In genomic region chr2:42102606-42103450, GRCh38 we compare ENCODE assay signal across 8 cellular contexts. TPM values are rescaled to one million over a fixed set of nuclear protein-coding genes. Genes with fewer than 3 reads are reported as not detected.
DNase-seq lines count a peak whose midpoint lies in the region; ATAC-seq and TF ChIP-seq lines count a peak whose summit lies in the region.

No MANE protein-coding gene starts in this region.

- H3K27me3 Mint-ChIP-seq in IgD-negative memory B cell, result peaks cover 2% of the 10 kb centered on the region

- H3K4me3 ChIP-seq in body of pancreas (no peak overlapping the region), subcutaneous abdominal adipose tissue (ENCODE audit: low read depth in 1 of 5, low read length in 5 of 5) (peak overlapping the region in 2 of 5 donors; percentile 45 to 46)

- peak in 1 of 3 donors; percentile 10 for TF ChIP-seq POLR2A in body of pancreas (IDR thresholded peaks at IDR 0.05)

- DNase-seq in NCI-H2029 (lab: John Stamatoyannopoulos, UW) (peak; percentile 12), NCI-H2029 treated with DMSO at 0.1 percent for 48 hours (lab: John Stamatoyannopoulos, UW) (no peak), body of pancreas (peak; percentile 61 to 75 (median 70)), left lobe of liver (ENCODE audit: low spot score) (peak; percentile 67), NCI-H1930 (lab: John Stamatoyannopoulos, UW) (no peak), NCI-H2227 treated with DMSO at 0.1 percent for 48 hours (lab: John Stamatoyannopoulos, UW) (no peak)

- H3K36me3 ChIP-seq in body of pancreas (replicated peaks in 1 of 2; ENCODE audit: insufficient read depth in 1 of 2, low read depth in 2 of 2) (no peaks in the 10 kb centered on the region), subcutaneous abdominal adipose tissue (ENCODE audit: control insufficient read depth in 5 of 5, insufficient read depth in 5 of 5, low read length in 5 of 5) (no peaks in the 10 kb centered on the region)

- H3K27ac Mint-ChIP-seq in IgD-negative memory B cell, result no peak overlapping the region

- H3K36me3 Mint-ChIP-seq in IgD-negative memory B cell, result peaks cover 2% of the 10 kb centered on the region

- peak; percentile 73 for ATAC-seq in body of pancreas
- ATAC-seq in left lobe of liver, result peak; percentile 51

- 52 to 88% methylated on average over 19 to 21 of the region's 25 CpGs for WGBS in body of pancreas, 2 donors

- H3K27ac ChIP-seq in body of pancreas (peak overlapping the region; percentile 55 to 84 (median 76)), subcutaneous abdominal adipose tissue (ENCODE audit: low read depth, low read length) (peak overlapping the region; percentile 95)

- peaks cover 14% of the 10 kb centered on the region for H3K4me1 ChIP-seq in body of pancreas
- peaks cover 14 to 48% (median 34%) of the 10 kb centered on the region in 5 donors for H3K4me1 ChIP-seq in subcutaneous abdominal adipose tissue (ENCODE audit: control insufficient read depth in 5 of 5, insufficient read depth in 5 of 5, low read length in 5 of 5)

- H3K4me1 Mint-ChIP-seq in IgD-negative memory B cell, result peaks cover 54 to 61% (median 60%) of the 10 kb centered on the region in 3 donors

- H3K27me3 ChIP-seq in body of pancreas (no peaks in the 10 kb centered on the region), subcutaneous abdominal adipose tissue (ENCODE audit: control insufficient read depth in 5 of 5, insufficient read depth in 4 of 5, low read length in 5 of 5) (peaks cover 0 to 3% (median 0%) of the 10 kb centered on the region in 5 donors)

- peak overlapping the region in 1 of 5 donors; percentile 44 for H3K9ac ChIP-seq in subcutaneous abdominal adipose tissue (ENCODE audit: low read length in 5 of 5)

- intact Hi-C loops in body of pancreas (cut with DNase I), result no loop called here

- TF ChIP-seq CTCF in body of pancreas (IDR thresholded peaks at IDR 0.05), result no peak

- no peaks in the 10 kb centered on the region for H3K9me3 ChIP-seq in body of pancreas
- peaks cover 0 to 6% (median 0%) of the 10 kb centered on the region in 5 donors for H3K9me3 ChIP-seq in subcutaneous abdominal adipose tissue (ENCODE audit: control insufficient read depth in 5 of 5, low read length in 5 of 5)

- peaks cover 0 to 6% (median 3%) of the 10 kb centered on the region in 3 donors for H3K9me3 Mint-ChIP-seq in IgD-negative memory B cell

- peak overlapping the region in 3 of 4 donors; percentile 86 to 95 (median 95) for H3K4me3 Mint-ChIP-seq in IgD-negative memory B cell

RNA-seq across cellular contexts. Expression of gene PKDCC, which starts 55.0 kb away (rescaled TPM):
- not detected for polyA plus RNA-seq in IgD-negative memory B cell
- total RNA-seq in body of pancreas (10 to 100 TPM; 25.7 to 93.9 TPM), left lobe of liver (14.2 TPM)

Comparison
In these comparisons a context has a peak if more than half of its experiments do, and no peak if none do; other contexts are left out.
1. DNase-seq: peak in NCI-H2029 (single experiment), body of pancreas (4 of 4) and left lobe of liver (single experiment); none in NCI-H2029 treated with DMSO at 0.1 percent for 48 hours (single experiment), NCI-H1930 (0 of 2) and NCI-H2227 treated with DMSO at 0.1 percent for 48 hours (single experiment).